9 cellular contexts compared by ENCODE assay signal in genomic region chr17:58513391-58513912, GRCh38. TPM values are rescaled to one million over a fixed set of nuclear protein-coding genes. Genes with fewer than 3 reads are reported as not detected.
A peak's percentile ranks its signal among the peaks of the same experiment; 100 is the strongest.
DNase-seq lines count a peak whose midpoint lies in the region; ATAC-seq, FAIRE-seq and TF ChIP-seq lines count a peak whose summit lies in the region.
"Had no signal": no experiment of that assay in that cellular context is flagged by ENCODE, and none has a peak within 500 bp of the region (broad histone marks: within the 10 kb centered on the region; RNA-seq: fewer than 3 reads in every experiment).

No MANE protein-coding gene starts in this region.

- no peak for TF ChIP-seq POLR2A in heart left ventricle (IDR thresholded peaks at IDR 0.05)
- TF ChIP-seq POLR2A in suprapubic skin (IDR thresholded peaks at IDR 0.05), result no peak

- peak overlapping the region; percentile 55 to 89 (median 70) for H3K4me3 ChIP-seq in heart left ventricle
- H3K4me3 ChIP-seq in kidney (ENCODE audit: low read length in 2 of 2), result peak overlapping the region; percentile 52 to 66
- peak overlapping the region; percentile 85 for H3K4me3 ChIP-seq in suprapubic skin

- peaks cover 61% of the 10 kb centered on the region for H3K4me1 Mint-ChIP-seq in activated T-cell treated with anti-CD3 and anti-CD28 coated beads, Interleukin-2, amount 50 U/mL, for 72 hours (ENCODE audit: low read depth)

- no peak for DNase-seq in heart left ventricle
- DNase-seq in left ventricle myocardium superior, result no peak
- DNase-seq in activated T-cell treated with anti-CD3 and anti-CD28 coated beads, Interleukin-2, amount 50 U/mL, for 72 hours, result peak; percentile 25 to 37
- no peak for DNase-seq in kidney
- no peak for DNase-seq in suprapubic skin (ENCODE audit: low spot score in 2 of 2)
- no peak for DNase-seq in UCSD-AML1 (lab: John Stamatoyannopoulos, UW; ENCODE audit: unreplicated experiment)
- no peak for DNase-seq in NOMO-1 treated with DMSO at 0.1 percent for 48 hours (lab: John Stamatoyannopoulos, UW; ENCODE audit: unreplicated experiment)

- TF ChIP-seq EP300 in suprapubic skin (IDR thresholded peaks at IDR 0.05), result no peak

- H3K9me3 Mint-ChIP-seq in activated T-cell treated with anti-CD3 and anti-CD28 coated beads, Interleukin-2, amount 50 U/mL, for 72 hours, result no peaks in the 10 kb centered on the region

- no peak for TF ChIP-seq CTCF in heart left ventricle (IDR thresholded peaks at IDR 0.05)
- TF ChIP-seq CTCF in kidney (IDR thresholded peaks at IDR 0.05; ENCODE audit: borderline replicate concordance, extremely low read depth, insufficient read depth), result no peak
- no peak for TF ChIP-seq CTCF in suprapubic skin (IDR thresholded peaks at IDR 0.05)

- H3K27ac ChIP-seq in heart left ventricle, result peak overlapping the region in 3 of 12 donors; percentile 74 to 77 (median 75)
- no peak overlapping the region for H3K27ac ChIP-seq in kidney (ENCODE audit: low read depth in 2 of 2, low read length in 2 of 2)
- no peak overlapping the region for H3K27ac ChIP-seq in suprapubic skin

- H3K4me3 Mint-ChIP-seq in activated T-cell treated with anti-CD3 and anti-CD28 coated beads, Interleukin-2, amount 50 U/mL, for 72 hours, result peak overlapping the region; percentile 94 to 95

- H3K36me3 Mint-ChIP-seq in activated T-cell treated with anti-CD3 and anti-CD28 coated beads, Interleukin-2, amount 50 U/mL, for 72 hours (ENCODE audit: insufficient read depth in 2 of 2), result peaks cover 18 to 19% of the 10 kb centered on the region in 2 donors

- H3K27ac Mint-ChIP-seq in activated T-cell treated with anti-CD3 and anti-CD28 coated beads, Interleukin-2, amount 50 U/mL, for 72 hours, result peak overlapping the region; percentile 59

- peak overlapping the region; percentile 63 to 67 for H3K9ac ChIP-seq in kidney (ENCODE audit: low read length in 2 of 2)

- intact Hi-C loops in heart left ventricle (cut with DNase I), result loop anchor here in 3 of 10 donors (10.0 kb wide), 3 partner anchors 121 to 591 kb away; partner anchors contain the start of genes RAD51C (in 2 of the 3), TEX14 (in 2 of the 3) and TRIM37 (in 1 of the 3)
- intact Hi-C loops in left ventricle myocardium superior (cut with micrococcal nuclease), result loop anchor here (10.0 kb wide), 1 partner anchor 491 kb away; no protein-coding TSS in a partner anchor
- intact Hi-C loops in kidney (cut with DNase I), result no loop called here

- H3K4me1 ChIP-seq in heart left ventricle, result peaks cover 5 to 46% (median 27%) of the 10 kb centered on the region in 12 donors
- H3K4me1 ChIP-seq in kidney (ENCODE audit: control insufficient read depth in 1 of 2, insufficient read depth in 1 of 2, low read depth in 1 of 2, low read length in 2 of 2), result peaks cover 15 to 30% of the 10 kb centered on the region in 2 donors
- H3K4me1 ChIP-seq in suprapubic skin, result peaks cover 44% of the 10 kb centered on the region

- no peaks in the 10 kb centered on the region for H3K9me3 ChIP-seq in heart left ventricle
- H3K9me3 ChIP-seq in kidney (ENCODE audit: control insufficient read depth in 1 of 2, low read length in 2 of 2), result no peaks in the 10 kb centered on the region
- H3K9me3 ChIP-seq in suprapubic skin, result no peaks in the 10 kb centered on the region

- no peak for FAIRE-seq in kidney (lab: Jason Lieb, UNC)
- FAIRE-seq: frontal cortex had no signal

- H3K27me3 ChIP-seq in heart left ventricle, result no peaks in the 10 kb centered on the region
- H3K27me3 ChIP-seq in suprapubic skin, result no peaks in the 10 kb centered on the region

- WGBS in heart left ventricle, 4 donors, result 26 to 35% (median 30%) methylated on average over 12 of the region's 12 CpGs
- 27% methylated on average over 12 of the region's 12 CpGs for WGBS in suprapubic skin

- ATAC-seq in heart left ventricle (no peak), left ventricle myocardium superior (no peak), HG02840 (IDR thresholded peaks at IDR 0.05; ENCODE audit: low FRiP score, unreplicated experiment) (no peak)
- ATAC-seq in activated T-cell treated with anti-CD3 and anti-CD28 coated beads, Interleukin-2, amount 50 U/mL, for 72 hours (replicated peaks in 1 of 2), result no peak

- H3K36me3 ChIP-seq in heart left ventricle (peaks cover 5 to 55% (median 43%) of the 10 kb centered on the region in 9 donors), kidney (ENCODE audit: control insufficient read depth in 1 of 2, insufficient read depth in 2 of 2, low read length in 2 of 2) (peaks cover 30 to 32% of the 10 kb centered on the region in 2 donors), suprapubic skin (peaks cover 48% of the 10 kb centered on the region)

- no peaks in the 10 kb centered on the region for H3K27me3 Mint-ChIP-seq in activated T-cell treated with anti-CD3 and anti-CD28 coated beads, Interleukin-2, amount 50 U/mL, for 72 hours (ENCODE audit: low read depth)

RNA-seq across cellular contexts. Expression of gene MTMR4, which starts 1.0 kb away (rescaled TPM):
- 10 to 100 TPM; 10.9 to 24.9 (median 19.8) TPM for total RNA-seq in heart left ventricle
- polyA plus RNA-seq in heart left ventricle, result 10 to 100 TPM in 1 of 2 donors, 1 to 10 TPM in 1; 9.1 to 22.5 TPM
- total RNA-seq in left ventricle myocardium superior, result 12.6 TPM
- 10 to 100 TPM; 75.5 to 88.4 TPM for total RNA-seq in activated T-cell treated with anti-CD3 and anti-CD28 coated beads, Interleukin-2, amount 50 U/mL, for 72 hours
- total RNA-seq in kidney, result 42.9 TPM
- polyA plus RNA-seq in kidney (ENCODE audit: insufficient read depth, low read depth, low replicate concordance), result 13.3 TPM
- 10 to 100 TPM; 31.7 to 66.0 (median 53.4) TPM for total RNA-seq in suprapubic skin

RNA-seq across cellular contexts. Expression of gene HSF5, which starts 25.2 kb away (rescaled TPM):
- total RNA-seq in heart left ventricle (under 1 TPM in 2 of 9 donors, not detected in 7; 0.06 to 0.19 TPM), left ventricle myocardium superior (not detected), kidney (0.19 TPM), suprapubic skin (not detected)
- polyA plus RNA-seq in heart left ventricle (not detected), kidney (ENCODE audit: insufficient read depth, low read depth, low replicate concordance) (not detected)
- 1 to 10 TPM; 2.9 to 3.3 TPM for total RNA-seq in activated T-cell treated with anti-CD3 and anti-CD28 coated beads, Interleukin-2, amount 50 U/mL, for 72 hours

Comparison
In these comparisons a context has a peak if more than half of its experiments do, and no peak if none do; other contexts are left out.
1. DNase-seq: peak in activated T-cell treated with anti-CD3 and anti-CD28 coated beads, Interleukin-2, amount 50 U/mL, for 72 hours (2 of 2); none in heart left ventricle (0 of 5), left ventricle myocardium superior (single experiment), kidney (single experiment), suprapubic skin (0 of 2), UCSD-AML1 (single experiment) and NOMO-1 treated with DMSO at 0.1 percent for 48 hours (single experiment).
2. Peak in every context shown above with its lines, with median percentiles within 50 percentile points of each other: H3K4me3 ChIP-seq.